ENCODE assay signal across 1 cellular context in genomic region chr12:51424662-51425539, GRCh38.
TF ChIP-seq lines count a peak whose summit lies in the region.

Gene SLC4A8 (plus strand): TSS chr12:51424831. CDS start chr12:51424988, 157 bp downstream.

TF ChIP-seq in GM12878, 131 proteins besides CTCF, POLR2A, EP300 and RAD21 (continued from another document):
- TF ChIP-seq ZNF592 (IDR thresholded peaks at IDR 0.05) (no peak), LARP7 (IDR thresholded peaks at IDR 0.05) (peak; percentile 59; the same call in 1 of the 2 replicates), PKNOX1 (IDR thresholded peaks at IDR 0.05) (peak; percentile 60), PBX3 (IDR thresholded peaks at IDR 0.05; ENCODE audit: insufficient replicate concordance, low read depth, low read length) (peak; percentile 46), CEBPZ (IDR thresholded peaks at IDR 0.05; ENCODE audit: low read depth, low read length) (no peak), SMC3 (IDR thresholded peaks at IDR 0.05; ENCODE audit: borderline replicate concordance, low read length) (peak; percentile 67), CREB1 (IDR thresholded peaks at IDR 0.05; ENCODE audit: low read depth) (no peak), ETV6 (conservative IDR thresholded peaks at IDR 0.05 in 1 of 2, IDR thresholded peaks at IDR 0.05 in 1 of 2; ENCODE audit: borderline replicate concordance in 1 of 2, low read depth in 1 of 2) (no peak), ZNF384 (IDR thresholded peaks at IDR 0.05; ENCODE audit: borderline replicate concordance, low read depth, low read length) (no peak), BMI1 (IDR thresholded peaks at IDR 0.05; ENCODE audit: borderline replicate concordance) (peak; percentile 89), NRF1 (conservative IDR thresholded peaks at IDR 0.05; ENCODE audit: low read depth, low read length) (no peak), SP1 (IDR thresholded peaks at IDR 0.05; ENCODE audit: low read depth, low read length) (peak; percentile 79), RB1 (IDR thresholded peaks at IDR 0.05; ENCODE audit: borderline replicate concordance) (peak; percentile 32; the same call in 1 of the 2 replicates), ASH2L (IDR thresholded peaks at IDR 0.05; ENCODE audit: borderline replicate concordance, low read depth) (no peak), MLLT1 (IDR thresholded peaks at IDR 0.05) (no peak), ZBTB33 (IDR thresholded peaks at IDR 0.05) (no peak), SMARCA5 (IDR thresholded peaks at IDR 0.05) (0 out of 2 replicates have a peak, but pooled peaks have one; percentile 33), YY1 (IDR thresholded peaks at IDR 0.05; ENCODE audit: low read depth, low read length) (peak; percentile 60; the same call in 1 of the 2 replicates), EED (IDR thresholded peaks at IDR 0.05; ENCODE audit: low read depth) (peak; percentile 57; the same call in 1 of the 2 replicates), HDAC6 (IDR thresholded peaks at IDR 0.05; ENCODE audit: unreplicated experiment) (no peak), IRF3 (IDR thresholded peaks at IDR 0.05) (no peak), ESRRA (IDR thresholded peaks at IDR 0.05; ENCODE audit: low read length) (no peak), FOXM1 (IDR thresholded peaks at IDR 0.05; ENCODE audit: low read depth, low read length) (no peak), NFYA (IDR thresholded peaks at IDR 0.05; ENCODE audit: borderline replicate concordance, low read depth, low read length) (no peak; the same call in 1 of the 2 replicates), HDGF (IDR thresholded peaks at IDR 0.05) (no peak), HDAC2 (IDR thresholded peaks at IDR 0.05) (no peak), SREBF1 (IDR thresholded peaks at IDR 0.05; ENCODE audit: low read length) (no peak), ZNF24 (IDR thresholded peaks at IDR 0.05) (no peak), NR2F1 (conservative IDR thresholded peaks at IDR 0.05) (peak; percentile 36), ZNF217 (IDR thresholded peaks at IDR 0.05) (no peak), DPF2 (IDR thresholded peaks at IDR 0.05) (peak; percentile 13; the same call in 1 of the 2 replicates), BHLHE40 (IDR thresholded peaks at IDR 0.05; ENCODE audit: borderline replicate concordance in 1 of 2, low read depth in 2 of 2, low read length in 1 of 2) (peak in 1 of 2 experiments; percentile 24; a peak in 1 of 4 replicates), BACH1 (IDR thresholded peaks at IDR 0.05; ENCODE audit: borderline replicate concordance) (no peak), RELB (IDR thresholded peaks at IDR 0.05; ENCODE audit: low read depth) (no peak), HCFC1 (IDR thresholded peaks at IDR 0.05; ENCODE audit: low read length) (no peak), IRF5 (IDR thresholded peaks at IDR 0.05; ENCODE audit: borderline replicate concordance) (no peak), ZNF622 (IDR thresholded peaks at IDR 0.05) (no peak), BCLAF1 (IDR thresholded peaks at IDR 0.05) (no peak), SREBF2 (IDR thresholded peaks at IDR 0.05; ENCODE audit: low read length) (no peak), YBX1 (IDR thresholded peaks at IDR 0.05) (no peak)
